In genomic region chr13:37595162-37595561, GRCh38 we compare ENCODE assay signal across 16 cellular contexts. TPM values are rescaled to one million over a fixed set of nuclear protein-coding genes. Genes with fewer than 3 reads are reported as not detected.
DNase-seq lines count a peak whose midpoint lies in the region; FAIRE-seq and TF ChIP-seq lines count a peak whose summit lies in the region.
"Had no signal": no experiment of that assay in that cellular context is flagged by ENCODE, and none has a peak within 500 bp of the region (broad histone marks: within the 10 kb centered on the region; RNA-seq: fewer than 3 reads in every experiment).

No MANE protein-coding gene starts in this region.

- no peak overlapping the region for H2AK5ac ChIP-seq in H1 (ENCODE audit: low read depth, low read length)

- H3K4me2 ChIP-seq in H1 (ENCODE audit: insufficient read depth in 1 of 2, low read depth in 2 of 2, low read length in 2 of 2), result peak overlapping the region; percentile 19 to 43; a peak in 2 of 4 replicates

- H3K4me1 ChIP-seq in H1 (replicated peaks in 1 of 4; ENCODE audit: control insufficient read depth in 3 of 4, insufficient read depth in 4 of 4, low read length in 3 of 4), result peaks cover 0 to 8% (median 1%) of the 10 kb centered on the region in 4 experiments; a peak in 2 of 7 replicates

- no peak overlapping the region for H4K91ac ChIP-seq in H1 (replicated peaks; ENCODE audit: insufficient read length, low read length)

- H4K5ac ChIP-seq in H1 (ENCODE audit: insufficient read length, low read depth, low read length), result no peak overlapping the region

- peak; percentile 24 for FAIRE-seq in H1 (lab: Jason Lieb, UNC)
- FAIRE-seq: colon had no signal

- no peak overlapping the region for H2BK5ac ChIP-seq in H1 (ENCODE audit: low read depth, low read length)

- no peak for TF ChIP-seq CTCF in H1 (IDR thresholded peaks at IDR 0.05; ENCODE audit: control extremely low read depth in 1 of 3, insufficient read depth in 1 of 3, low read depth in 1 of 3, low read length in 3 of 3)
- TF ChIP-seq CTCF in lower leg skin (IDR thresholded peaks at IDR 0.05), result no peak

- H3K23me2 ChIP-seq in H1 (ENCODE audit: low read depth, low read length), result no peaks in the 10 kb centered on the region

- no peaks in the 10 kb centered on the region for H3K79me2 ChIP-seq in H1 (ENCODE audit: control insufficient read depth in 1 of 2, insufficient read depth in 2 of 2, low read length in 2 of 2)

- H4K20me1 ChIP-seq in H1 (replicated peaks in 1 of 2; ENCODE audit: control insufficient read depth in 1 of 2, insufficient read depth in 2 of 2, low read length in 2 of 2), result no peaks in the 10 kb centered on the region

- TF ChIP-seq POLR2A in H1 (IDR thresholded peaks at IDR 0.05; ENCODE audit: control extremely low read depth in 1 of 2, low read depth in 2 of 2, low read length in 2 of 2) (no peak), lower leg skin (IDR thresholded peaks at IDR 0.05) (no peak)

- no peak overlapping the region for H2BK15ac ChIP-seq in H1 (ENCODE audit: low read length)

- no peak overlapping the region for H3K9ac ChIP-seq in H1 (replicated peaks in 1 of 4; ENCODE audit: extremely low read depth in 1 of 4, low read depth in 3 of 4, low read length in 3 of 4)

- H2BK120ac ChIP-seq in H1 (replicated peaks; ENCODE audit: low read depth, low read length), result no peak overlapping the region

- H3K56ac ChIP-seq in H1 (replicated peaks; ENCODE audit: insufficient read length, low read depth, low read length), result no peak overlapping the region

- H2BK20ac ChIP-seq in H1 (ENCODE audit: low read length), result no peak overlapping the region

- no peak overlapping the region for H3K18ac ChIP-seq in H1 (ENCODE audit: extremely low read depth, low read length)

- H4K8ac ChIP-seq in H1 (ENCODE audit: extremely low read depth, insufficient read depth, low read length), result no peak overlapping the region

- POLR2A ChIA-PET in H1 (lab: Charles Lee; ENCODE audit: partially characterized antibody), result interaction anchor here (0.6 kb wide), 1 partner anchor 1411 kb away, joined by 3 read pairs; no protein-coding TSS in a partner anchor

- H3K23ac ChIP-seq in H1 (ENCODE audit: insufficient read length), result no peak overlapping the region

- H3K27me3 ChIP-seq in H1 (replicated peaks in 1 of 4; ENCODE audit: control insufficient read depth in 3 of 4, extremely low read depth in 1 of 4, insufficient read depth in 3 of 4, low read length in 3 of 4), result no peaks in the 10 kb centered on the region

- no peak overlapping the region for H3K27ac ChIP-seq in H1 (ENCODE audit: low read depth, low read length)
- H3K27ac ChIP-seq: RWPE1 had no signal

- no peaks in the 10 kb centered on the region for H3K79me1 ChIP-seq in H1 (ENCODE audit: low read depth, low read length)

- TF ChIP-seq EP300 in H1 (IDR thresholded peaks at IDR 0.05; ENCODE audit: borderline replicate concordance in 1 of 2, low read depth in 2 of 2, low read length in 2 of 2), result no peak

- DNase-seq in EH (ENCODE audit: low read depth) (peak; percentile 64), NCI-H226 (peak; percentile 53), H1 (ENCODE audit: low read depth in 1 of 2, low spot score in 2 of 2) (peak in 1 of 2 experiments; percentile 21), left kidney (ENCODE audit: low read depth, low spot score) (peak; percentile 21), NCI-H510A treated with DMSO at 0.1 percent for 48 hours (lab: John Stamatoyannopoulos, UW) (no peak), lower leg skin (ENCODE audit: low spot score in 2 of 2) (no peak), DMS79 treated with DMSO at 0.1 percent for 48 hours (lab: John Stamatoyannopoulos, UW) (no peak)
- DNase-seq in stimulated activated CD8-positive, alpha-beta memory T cell treated with anti-CD3 and anti-CD28 coated beads, Interleukin-4, amount 100 ng/mL, for 48 hours, result no peak
- DNase-seq: activated CD4-positive, alpha-beta T cell treated with anti-CD3 and anti-CD28 coated beads for 36 hours; activated naive CD8-positive, alpha-beta T cell treated with anti-CD3 and anti-CD28 coated beads, Interleukin-2, amount 10 ng/mL, durations not matched to agents 7 days and 5 days; AML-193; H7; Karpas-422; NCI-H1436 treated with DMSO at 0.1 percent for 48 hours had no signal

- no peak overlapping the region for H2BK12ac ChIP-seq in H1 (ENCODE audit: low read depth, low read length)

- TF ChIP-seq RAD21 in H1 (IDR thresholded peaks at IDR 0.05 in 1 of 2, conservative IDR thresholded peaks at IDR 0.05 in 1 of 2; ENCODE audit: low read depth in 2 of 2, low read length in 2 of 2), result no peak

- no peaks in the 10 kb centered on the region for H3K9me3 ChIP-seq in H1 (ENCODE audit: insufficient read depth in 2 of 2, low read depth in 1 of 2, low read length in 1 of 2)

- H3K4ac ChIP-seq in H1 (replicated peaks; ENCODE audit: insufficient read length, low read depth, low read length), result no peak overlapping the region

- H3K4me3 ChIP-seq in H1 (ENCODE audit: extremely low read depth in 1 of 4, insufficient read depth in 2 of 4, low read depth in 3 of 4, low read length in 4 of 4) (peak overlapping the region in 1 of 4 experiments; percentile 6; a peak in 1 of 8 replicates), lower leg skin (ENCODE audit: low read depth, poor library complexity, severe bottlenecking) (no peak overlapping the region)

- no peak overlapping the region for H2AFZ ChIP-seq in H1 (ENCODE audit: low read length)

- no peak overlapping the region for H3K14ac ChIP-seq in H1 (ENCODE audit: insufficient read length)

- CTCF ChIA-PET in H1 (lab: Charles Lee; ENCODE audit: partially characterized antibody), result interaction anchor here (0.6 to 1.5 kb wide), 3 partner anchors 8 to 1113 kb away, joined by 3 to 6 read pairs (median 4); no protein-coding TSS in a partner anchor

- intact Hi-C loops in lower leg skin (cut with DNase I; ENCODE audit: low total_unique reads), result no loop called here

- no peaks in the 10 kb centered on the region for H3K36me3 ChIP-seq in H1 (ENCODE audit: control insufficient read depth in 2 of 4, insufficient read depth in 4 of 4, low read length in 3 of 4)

TF ChIP-seq in H1, 55 proteins besides CTCF, POLR2A, EP300 and RAD21:
- TF ChIP-seq NANOG (IDR thresholded peaks at IDR 0.05; ENCODE audit: insufficient read depth, low read depth, low read length, poor library complexity, severe bottlenecking), result peak; percentile 57
- no peak for TF ChIP-seq JUND (IDR thresholded peaks at IDR 0.05; ENCODE audit: low read length)

RNA-seq across cellular contexts. Expression of gene POSTN, which starts 3.4 kb away (rescaled TPM):
- 0.74 and 0.99 TPM in 2 replicates for total RNA-seq in H1 (2021; fragmentation: NEBNext Ultra II Directional; extraction: Animal tissue kit (Norgen Biotek cat#: 25700))
- polyA plus RNA-seq in H1 (2011; rRNA removed), result 0.16 and 0.30 TPM in 2 replicates
- 0.41 TPM for polyA plus RNA-seq in H1 (2011; cell fraction: cytosol; rRNA removed)
- 0.24 TPM for polyA plus RNA-seq in H1 (2011; cell fraction: nucleus; rRNA removed)
- polyA plus RNA-seq in H1 (2012, experiment 1 of 2), result 0.42 to 1.7 TPM (median 0.82 TPM) in 4 replicates
- polyA plus RNA-seq in H1 (2012, experiment 2 of 2), result 0.17 TPM
- 4.6 TPM for polyA plus RNA-seq in H1 (2013, experiment 1 of 2)
- 4.3 TPM for polyA plus RNA-seq in H1 (2013, experiment 2 of 2)
- 0.95 and 1.4 TPM in 2 replicates for polyA minus RNA-seq in H1 (2011; rRNA and poly(A)+ RNA removed)
- polyA minus RNA-seq in H1 (2011; cell fraction: cytosol; rRNA and poly(A)+ RNA removed), result 0.44 TPM
- 0.90 TPM for polyA minus RNA-seq in H1 (2011; cell fraction: nucleus; rRNA and poly(A)+ RNA removed)
- 100 to 1,000 TPM; 113 to 153 (median 138) TPM for total RNA-seq in lower leg skin
- total RNA-seq: activated CD4-positive, alpha-beta T cell treated with anti-CD3 and anti-CD28 coated beads for 36 hours; activated naive CD8-positive, alpha-beta T cell treated with anti-CD3 and anti-CD28 coated beads, Interleukin-2, amount 10 ng/mL, durations not matched to agents 7 days and 5 days had no signal

Comparison
In these comparisons a context has a peak if more than half of its experiments do, and no peak if none do; other contexts are left out.
1. DNase-seq: peak in EH (single experiment), NCI-H226 (single experiment) and left kidney (single experiment); none in stimulated activated CD8-positive, alpha-beta memory T cell treated with anti-CD3 and anti-CD28 coated beads, Interleukin-4, amount 100 ng/mL, for 48 hours (single experiment), NCI-H510A treated with DMSO at 0.1 percent for 48 hours (single experiment), lower leg skin (0 of 2) and DMS79 treated with DMSO at 0.1 percent for 48 hours (single experiment).
2. RNA of gene POSTN, which starts 3.4 kb away (total RNA-seq): 113 to 153 TPM in lower leg skin; 0.74 to 0.99 TPM in H1; every median in the first group is over 10 times any median in the second.